In the genomic region with DNA sequence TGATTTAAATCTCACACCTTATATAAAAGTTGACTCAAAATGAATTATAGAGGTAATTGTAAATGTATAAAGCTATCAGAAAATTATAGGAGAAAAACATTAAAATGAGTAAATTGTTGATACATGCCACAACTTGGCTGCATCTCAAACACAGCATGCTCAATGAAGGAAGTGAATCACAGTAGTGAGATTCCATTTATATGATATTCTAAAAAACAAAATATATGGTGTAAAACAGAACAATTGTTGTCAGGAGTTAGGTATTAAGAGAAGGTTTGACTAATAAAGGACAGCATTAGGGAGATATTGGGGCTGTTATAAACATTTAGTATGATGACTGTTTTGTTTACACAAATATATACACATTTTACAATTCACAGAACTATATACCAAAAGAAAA, we compare ENCODE assay signal across 28 cellular contexts.
"Had no signal": no experiment of that assay in that cellular context is flagged by ENCODE, and none has a peak within 500 bp of the region (broad histone marks: within the 10 kb centered on the region; RNA-seq: fewer than 3 reads in every experiment).

No MANE protein-coding gene starts in this region.

- H3K4me3 ChIP-seq: left ventricle myocardium inferior, lung, neural progenitor cell, right atrium auricular region, right lobe of liver, suprapubic skin, thoracic aorta, tibial artery, upper lobe of right lung had no signal

- H3K27me3 ChIP-seq: neural progenitor cell, neutrophil, right atrium auricular region, right lobe of liver, suprapubic skin, tibial artery, upper lobe of right lung had no signal

- H3K9me3 Mint-ChIP-seq: mesothelial cell of epicardium, nephron progenitor cell, neural progenitor cell had no signal

- H3K36me3 Mint-ChIP-seq: mesothelial cell of epicardium; naive B cell; natural killer cell; neural progenitor cell; stimulated activated effector memory CD8-positive, alpha-beta T cell treated with anti-CD3 and anti-CD28 coated beads, Interleukin-12 subunit alpha, Interleukin-12 subunit beta, amount 100 ng/mL, for 72 hours had no signal

- H3K27ac Mint-ChIP-seq: mesothelial cell of epicardium; natural killer cell; nephron progenitor cell; neural progenitor cell; progenitor cell of endocrine pancreas; stimulated activated effector memory CD8-positive, alpha-beta T cell treated with anti-CD3 and anti-CD28 coated beads, Interleukin-12 subunit alpha, Interleukin-12 subunit beta, amount 100 ng/mL, for 72 hours; stimulated activated naive CD8-positive, alpha-beta T cell treated with anti-CD3 and anti-CD28 coated beads, Interleukin-15, Interleukin-2, amounts not matched to agents 100 ng/mL and 50 ng/mL, for 24 hours had no signal

- H3K27me3 Mint-ChIP-seq: naive B cell; progenitor cell of endocrine pancreas; stimulated activated naive CD8-positive, alpha-beta T cell treated with anti-CD3 and anti-CD28 coated beads, Interleukin-15, Interleukin-2, amounts not matched to agents 100 ng/mL and 50 ng/mL, for 24 hours had no signal

- H3K36me3 ChIP-seq: left ventricle myocardium inferior, neural progenitor cell, neutrophil, right atrium auricular region, right lobe of liver, suprapubic skin, thoracic aorta, tibial artery, upper lobe of right lung had no signal

- H3K4me1 Mint-ChIP-seq: mesothelial cell of epicardium; naive B cell; natural killer cell; nephron progenitor cell; neural progenitor cell; stimulated activated effector memory CD8-positive, alpha-beta T cell treated with anti-CD3 and anti-CD28 coated beads, Interleukin-12 subunit alpha, Interleukin-12 subunit beta, amount 100 ng/mL, for 72 hours had no signal

- H3K9me3 ChIP-seq: left ventricle myocardium inferior, neutrophil, right atrium auricular region, right lobe of liver, suprapubic skin, thoracic aorta, tibial artery, upper lobe of right lung had no signal

- H3K4me3 Mint-ChIP-seq: mesothelial cell of epicardium; naive B cell; natural killer cell; nephron progenitor cell; neural progenitor cell; stimulated activated effector memory CD8-positive, alpha-beta T cell treated with anti-CD3 and anti-CD28 coated beads, Interleukin-12 subunit alpha, Interleukin-12 subunit beta, amount 100 ng/mL, for 72 hours; stimulated activated naive CD8-positive, alpha-beta T cell treated with anti-CD3 and anti-CD28 coated beads, Interleukin-15, Interleukin-2, amounts not matched to agents 100 ng/mL and 50 ng/mL, for 24 hours had no signal

- FAIRE-seq: islet of Langerhans, urothelium cell line had no signal

- DNase-seq: hippocampal formation; left ventricle myocardium inferior; mesendoderm; naive B cell; natural killer cell; nephron progenitor cell; occipital lobe; right lobe of liver; stimulated activated CD4-positive, alpha-beta T cell treated with anti-CD3 and anti-CD28 coated beads, Interleukin-12 subunit alpha, Interleukin-12 subunit beta, amount 100 ng/mL, for 4 hours; stimulated activated CD4-positive, alpha-beta T cell treated with anti-CD3 and anti-CD28 coated beads, Interleukin-15, amount 100 ng/mL, for 24 hours; stimulated activated CD4-positive, alpha-beta T cell treated with anti-CD3 and anti-CD28 coated beads, Interleukin-4, amount 100 ng/mL, for 24 hours; stimulated activated naive CD4-positive, alpha-beta T cell; tibial artery; trophoblast cell; upper lobe of right lung had no signal

- H3K4me1 ChIP-seq: left ventricle myocardium inferior, neural progenitor cell, parathyroid adenoma, right atrium auricular region, right lobe of liver, suprapubic skin, tibial artery, upper lobe of right lung had no signal

- ATAC-seq: natural killer cell; right lobe of liver; stimulated activated effector memory CD8-positive, alpha-beta T cell treated with anti-CD3 and anti-CD28 coated beads, Interleukin-12 subunit alpha, Interleukin-12 subunit beta, amount 100 ng/mL, for 72 hours; upper lobe of right lung had no signal

- H3K27ac ChIP-seq: left ventricle myocardium inferior, neural progenitor cell, neutrophil, parathyroid adenoma, right atrium auricular region, right lobe of liver, suprapubic skin, thoracic aorta, tibial artery, upper lobe of right lung had no signal
